9 cellular contexts compared by ENCODE assay signal in the genomic region with DNA sequence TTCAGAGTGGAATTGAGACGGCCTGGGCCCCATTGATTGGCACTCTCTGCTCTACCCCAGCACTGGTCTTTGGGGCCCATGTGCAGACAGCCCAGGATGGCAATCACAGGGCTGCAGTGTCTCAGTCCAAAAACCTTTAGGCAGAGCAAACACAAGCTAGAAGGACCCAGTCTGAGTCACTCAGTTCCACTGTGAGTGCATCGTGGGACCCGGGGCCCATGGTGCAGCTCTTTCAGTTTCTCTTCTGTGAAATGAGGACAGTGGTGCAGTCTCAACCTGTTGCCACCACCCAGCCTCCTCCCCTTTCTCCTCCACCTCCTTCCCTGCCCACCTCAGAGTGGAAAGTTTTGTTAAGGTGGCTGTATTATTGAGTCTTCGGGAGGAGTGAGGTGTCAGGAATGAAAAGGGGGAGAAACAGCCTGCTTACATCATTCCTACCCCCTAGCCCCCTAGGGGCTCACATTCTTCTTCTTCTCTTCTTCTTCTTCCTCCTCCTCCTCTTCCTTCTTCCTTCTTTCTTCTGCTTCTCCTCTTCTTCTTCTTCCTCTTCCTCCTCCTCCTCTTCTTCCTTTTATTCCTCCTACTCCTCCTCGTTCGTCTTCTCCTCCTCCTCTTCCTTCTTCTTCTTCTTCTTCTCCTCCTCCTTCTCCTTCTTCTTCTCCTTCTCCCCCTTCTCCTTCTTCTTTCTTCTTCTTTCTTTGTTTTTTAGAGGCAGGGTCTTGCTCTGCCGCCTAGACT. TPM values are rescaled to one million over a fixed set of nuclear protein-coding genes. Genes with fewer than 3 reads are reported as not detected.
DNase-seq lines count a peak whose midpoint lies in the region; ATAC-seq and TF ChIP-seq lines count a peak whose summit lies in the region.
"Had no signal": no experiment of that assay in that cellular context is flagged by ENCODE, and none has a peak within 500 bp of the region (broad histone marks: within the 10 kb centered on the region; RNA-seq: fewer than 3 reads in every experiment).

No MANE protein-coding gene starts in this region.

- TF ChIP-seq POLR2A in heart left ventricle (IDR thresholded peaks at IDR 0.05) (no peak), adrenal gland (IDR thresholded peaks at IDR 0.05) (no peak)

- WGBS in heart left ventricle, 4 donors: 77 to 80% (median 78%) methylated on average over 5 to 7 of the region's 7 CpGs
- WGBS in adrenal gland, 4 donors: 60 to 79% (median 66%) methylated on average over 6 to 7 of the region's 7 CpGs

- no peak for TF ChIP-seq CTCF in heart left ventricle (IDR thresholded peaks at IDR 0.05)
- no peak for TF ChIP-seq CTCF in adrenal gland (IDR thresholded peaks at IDR 0.05)

- peak overlapping the region; percentile 93 for H3K27ac Mint-ChIP-seq in activated naive CD4-positive, alpha-beta T cell treated with anti-CD3 and anti-CD28 coated beads for 36 hours

- DNase-seq in activated gamma-delta T cell treated with Interleukin-2 at 50 U/mL for 16 hours (peak; percentile 66), activated gamma-delta T cell (lab: John Stamatoyannopoulos, UW) (no peak), M059J (ENCODE audit: low read depth) (peak; percentile 46), hippocampal formation (lab: John Stamatoyannopoulos, UW) (no peak), heart left ventricle (no peak), adrenal gland (no peak)
- peak; percentile 94 for DNase-seq in activated naive CD4-positive, alpha-beta T cell treated with anti-CD3 and anti-CD28 coated beads for 36 hours
- peak; percentile 80 to 82 for DNase-seq in stimulated activated CD8-positive, alpha-beta memory T cell treated with anti-CD3 and anti-CD28 coated beads, Interleukin-7, amount 100 ng/mL, for 4 hours (ENCODE audit: low read depth in 2 of 2)

- H3K4me1 ChIP-seq in heart left ventricle (peaks cover 0 to 7% (median 0%) of the 10 kb centered on the region in 12 donors), adrenal gland (replicated peaks in 1 of 2) (no peaks in the 10 kb centered on the region)

- H3K9me3 Mint-ChIP-seq in activated naive CD4-positive, alpha-beta T cell treated with anti-CD3 and anti-CD28 coated beads for 36 hours: no peaks in the 10 kb centered on the region

- no peaks in the 10 kb centered on the region for H3K36me3 Mint-ChIP-seq in activated naive CD4-positive, alpha-beta T cell treated with anti-CD3 and anti-CD28 coated beads for 36 hours (ENCODE audit: low read depth)

- no peaks in the 10 kb centered on the region for H3K36me3 ChIP-seq in heart left ventricle
- no peaks in the 10 kb centered on the region for H3K36me3 ChIP-seq in adrenal gland (replicated peaks in 1 of 2)

- H3K27me3 ChIP-seq in heart left ventricle: peaks cover 0 to 15% (median 7%) of the 10 kb centered on the region in 9 donors
- no peaks in the 10 kb centered on the region for H3K27me3 ChIP-seq in adrenal gland

- peaks cover 74% of the 10 kb centered on the region for H3K4me1 Mint-ChIP-seq in activated naive CD4-positive, alpha-beta T cell treated with anti-CD3 and anti-CD28 coated beads for 36 hours (ENCODE audit: low read depth)

- no peak for ATAC-seq in heart left ventricle

- H3K9me3 ChIP-seq in heart left ventricle (no peaks in the 10 kb centered on the region), adrenal gland (replicated peaks in 1 of 3) (no peaks in the 10 kb centered on the region)

- H3K27ac ChIP-seq in heart left ventricle: peak overlapping the region in 1 of 12 donors; percentile 1
- no peak overlapping the region for H3K27ac ChIP-seq in adrenal gland
- H3K27ac ChIP-seq: VCaP had no signal

- no peaks in the 10 kb centered on the region for H3K27me3 Mint-ChIP-seq in activated naive CD4-positive, alpha-beta T cell treated with anti-CD3 and anti-CD28 coated beads for 36 hours (ENCODE audit: low read depth)

- intact Hi-C loops in activated naive CD4-positive, alpha-beta T cell treated with anti-CD3 and anti-CD28 coated beads for 36 hours (cut with micrococcal nuclease): loop anchor here (1.0 to 10.0 kb wide), 8 partner anchors 20 to 308 kb away; partner anchors contain the start of gene CARD11
- intact Hi-C loops in heart left ventricle (cut with DNase I): no loop called here
- intact Hi-C loops in adrenal gland (cut with DNase I): no loop called here

- H3K4me3 Mint-ChIP-seq in activated naive CD4-positive, alpha-beta T cell treated with anti-CD3 and anti-CD28 coated beads for 36 hours: peak overlapping the region; percentile 68

- CTCF ChIA-PET in activated naive CD4-positive, alpha-beta T cell treated with anti-CD3 and anti-CD28 coated beads for 36 hours (lab: Charles Lee): interaction anchor here (0.6 to 5.8 kb wide), 7 partner anchors 20 to 365 kb away, joined by 3 to 49 read pairs (median 6); no protein-coding TSS in a partner anchor

- H3K4me3 ChIP-seq in heart left ventricle: no peak overlapping the region
- H3K4me3 ChIP-seq in adrenal gland: no peak overlapping the region

RNA-seq across cellular contexts. Expression of gene CARD11, which starts 19.5 kb away (rescaled TPM):
- total RNA-seq in M059J (2014; rRNA removed; shearing (Covaris generic)): 2.2 and 5.2 TPM in 2 replicates
- 100 to 1,000 TPM in 1 of 2 experiments, 10 to 100 TPM in 1; 99.4 to 105 TPM for total RNA-seq in activated naive CD4-positive, alpha-beta T cell treated with anti-CD3 and anti-CD28 coated beads for 36 hours
- total RNA-seq in heart left ventricle (1 to 10 TPM in 2 of 9 donors, under 1 TPM in 5, not detected in 2; 0.15 to 3.2 (median 0.87) TPM), adrenal gland (10 to 100 TPM in 1 of 8 donors, 1 to 10 TPM in 7; 2.1 to 19.3 (median 3.4) TPM)
- polyA plus RNA-seq in heart left ventricle (under 1 TPM; 0.15 to 0.32 TPM), adrenal gland (1 to 10 TPM in 2 of 3 donors, under 1 TPM in 1; 0.82 to 4.7 (median 1.9) TPM)

Comparison
In these comparisons a context has a peak if more than half of its experiments do, and no peak if none do; other contexts are left out.
1. DNase-seq: peak in activated gamma-delta T cell treated with Interleukin-2 at 50 U/mL for 16 hours (single experiment), M059J (single experiment), activated naive CD4-positive, alpha-beta T cell treated with anti-CD3 and anti-CD28 coated beads for 36 hours (single experiment) and stimulated activated CD8-positive, alpha-beta memory T cell treated with anti-CD3 and anti-CD28 coated beads, Interleukin-7, amount 100 ng/mL, for 4 hours (2 of 2); none in activated gamma-delta T cell (single experiment), hippocampal formation (0 of 2), heart left ventricle (0 of 5) and adrenal gland (0 of 7).
2. RNA of gene CARD11, which starts 19.5 kb away (total RNA-seq): 99.4 to 105 TPM in activated naive CD4-positive, alpha-beta T cell treated with anti-CD3 and anti-CD28 coated beads for 36 hours; 2.2 to 5.2 TPM in M059J, 2.1 to 19.3 TPM in adrenal gland and 0.15 to 3.2 TPM in heart left ventricle; every median in the first group is over 4 times any median in the second.